Comparison of ENCODE assay signal across 8 cellular contexts in genomic region chr6:33577106-33577535, GRCh38. TPM values are rescaled to one million over a fixed set of nuclear protein-coding genes. Genes with fewer than 3 reads are reported as not detected.
DNase-seq lines count a peak whose midpoint lies in the region; ATAC-seq, FAIRE-seq and TF ChIP-seq lines count a peak whose summit lies in the region.

No MANE protein-coding gene starts in this region.

- POLR2A ChIA-PET in CD4-positive, alpha-beta T cell (lab: Charles Lee), result no interaction called here
- POLR2A ChIA-PET in K562 (lab: Yijun Ruan, JAX), result interaction anchor here (0.8 kb wide), 1 partner anchor 34 kb away, joined by 3 read pairs; no protein-coding TSS in a partner anchor

- no peak for TF ChIP-seq POLR2A in K562 (conservative IDR thresholded peaks at IDR 0.05)

- H3K4me3 ChIP-seq in K562 (no peak overlapping the region), muscle layer of duodenum (ENCODE audit: low read depth in 1 of 2, low read length in 2 of 2) (no peak overlapping the region)

- H3K9ac ChIP-seq in K562 (ENCODE audit: insufficient read depth in 1 of 2, low read depth in 2 of 2, low read length in 2 of 2), result peak overlapping the region in 1 of 2 experiments; percentile 80; a peak in 2 of 4 replicates

- H3K27me3 Mint-ChIP-seq in CD4-positive, alpha-beta T cell, result no peaks in the 10 kb centered on the region

- peaks cover 3% of the 10 kb centered on the region for H3K9me1 ChIP-seq in K562 (ENCODE audit: control insufficient read depth, insufficient read depth, low read length)

- WGBS in K562 (ENCODE audit: insufficient coverage, low coverage, missing lambda C conversion rate), result 69% methylated on average over 9 of the region's 9 CpGs

- H3K4me2 ChIP-seq in K562 (ENCODE audit: insufficient read depth, low read length), result no peak overlapping the region

- in situ Hi-C loops in K562 (cut with MboI), result no loop called here

- H3K27me3 ChIP-seq in CD4-positive, alpha-beta T cell (ENCODE audit: control insufficient read depth, insufficient read depth, low read length), result no peaks in the 10 kb centered on the region
- no peaks in the 10 kb centered on the region for H3K27me3 ChIP-seq in K562 (ENCODE audit: control insufficient read depth in 2 of 2, insufficient read depth in 2 of 2, low read length in 2 of 2)
- no peaks in the 10 kb centered on the region for H3K27me3 ChIP-seq in muscle layer of duodenum (ENCODE audit: low read depth, low read length)

- TF ChIP-seq RAD21 in K562 (CRISPR knock-in tag; conservative IDR thresholded peaks at IDR 0.05 in 1 of 2, IDR thresholded peaks at IDR 0.05 in 1 of 2), result no peak

- peak overlapping the region; percentile 97 for H3K27ac Mint-ChIP-seq in CD4-positive, alpha-beta T cell

- no peak for DNase-seq in CD4-positive, alpha-beta T cell
- peak; percentile 92 for DNase-seq in NCI-H226
- DNase-seq in K562 (ENCODE audit: extremely low read depth in 1 of 4, low spot score in 3 of 4), result peak in 2 of 4 experiments; percentile 46 to 58
- no peak for DNase-seq in NCI-H345 (lab: John Stamatoyannopoulos, UW)
- DNase-seq in GF-D8 (lab: John Stamatoyannopoulos, UW), result no peak
- no peak for DNase-seq in D341Med (ENCODE audit: low spot score)

- no peaks in the 10 kb centered on the region; the same call in 1 of the 2 replicates for H4K20me1 ChIP-seq in K562 (replicated peaks; ENCODE audit: control insufficient read depth, insufficient read depth, low read length)

- H3K9me3 ChIP-seq in CD4-positive, alpha-beta T cell (ENCODE audit: control insufficient read depth, low read length), result no peaks in the 10 kb centered on the region
- no peaks in the 10 kb centered on the region for H3K9me3 ChIP-seq in K562 (replicated peaks; ENCODE audit: control insufficient read depth, insufficient read depth, low read depth, low read length)
- H3K9me3 ChIP-seq in muscle layer of duodenum (ENCODE audit: control insufficient read depth in 1 of 2, low read length in 2 of 2), result no peaks in the 10 kb centered on the region

- H3K27ac ChIP-seq in CD4-positive, alpha-beta T cell (ENCODE audit: low read depth, low read length), result peak overlapping the region; percentile 82
- H3K27ac ChIP-seq in K562 (ENCODE audit: extremely low read depth, low read depth, low read length) (no peak overlapping the region; the same call in 2 of the 3 replicates), muscle layer of duodenum (ENCODE audit: low read length) (peak overlapping the region; percentile 96)

- H3K36me3 Mint-ChIP-seq in CD4-positive, alpha-beta T cell (ENCODE audit: low read depth), result peaks cover 65% of the 10 kb centered on the region

- H3K36me3 ChIP-seq in K562 (ENCODE audit: control insufficient read depth, insufficient read depth, low read length) (peaks cover 49% of the 10 kb centered on the region; the same call in 2 of the 3 replicates), muscle layer of duodenum (ENCODE audit: control insufficient read depth in 1 of 2, insufficient read depth in 2 of 2, low read length in 2 of 2) (peaks cover 17 to 34% of the 10 kb centered on the region in 2 donors)

- TF ChIP-seq CTCF in CD4-positive, alpha-beta T cell (IDR thresholded peaks at IDR 0.05), result no peak
- TF ChIP-seq CTCF in K562 (IDR thresholded peaks at IDR 0.05 in 2 of 3, conservative IDR thresholded peaks at IDR 0.05 in 1 of 3; ENCODE audit: insufficient read depth in 2 of 3, low read depth in 1 of 3, low read length in 3 of 3), result no peak

- CTCF ChIA-PET in CD4-positive, alpha-beta T cell (lab: Charles Lee), result no interaction called here
- CTCF ChIA-PET in K562 (lab: Yijun Ruan, JAX; ENCODE audit: low intra/inter-chr PET ratio), result no interaction called here

- no TSS peak for BruUV-seq in K562 (replicated peaks; lab: Mats Ljungman, UMichigan)

- no peak for ATAC-seq in CD4-positive, alpha-beta T cell (ENCODE audit: poor library complexity)
- ATAC-seq in K562, result no peak
- ATAC-seq in GM19467 (IDR thresholded peaks at IDR 0.05; ENCODE audit: unreplicated experiment), result no peak

- H3K4me3 Mint-ChIP-seq in CD4-positive, alpha-beta T cell, result peak overlapping the region; percentile 96

- TF ChIP-seq EP300 in K562 (IDR thresholded peaks at IDR 0.05; ENCODE audit: low read length), result no peak

- intact Hi-C loops in CD4-positive, alpha-beta T cell (cut with DNase I, micrococcal nuclease), result loop anchor here in 1 of 2 experiments (5.0 to 10.0 kb wide), 2 partner anchors 145 to 302 kb away; partner anchors contain the start of genes B3GALT4, RPS18 and VPS52
- intact Hi-C loops in K562 (cut with micrococcal nuclease), result loop anchor here (10.0 kb wide), 1 partner anchor 302 kb away; the partner anchor contains the start of genes B3GALT4, RPS18 and VPS52

- H3K9me3 Mint-ChIP-seq in CD4-positive, alpha-beta T cell, result no peaks in the 10 kb centered on the region

- peaks cover 28% of the 10 kb centered on the region for H3K79me2 ChIP-seq in K562 (ENCODE audit: control insufficient read depth, insufficient read depth, low read length)

- FAIRE-seq in K562 (lab: Jason Lieb, UNC), result no peak

- H3K4me1 ChIP-seq in K562 (replicated peaks in 1 of 2; ENCODE audit: control insufficient read depth in 2 of 2, insufficient read depth in 2 of 2, low read length in 2 of 2), result peaks cover 10 to 38% of the 10 kb centered on the region in 2 experiments; a peak in 4 of 5 replicates
- H3K4me1 ChIP-seq in muscle layer of duodenum (ENCODE audit: control insufficient read depth in 1 of 2, insufficient read depth in 2 of 2, low read length in 2 of 2), result peaks cover 0 to 17% of the 10 kb centered on the region in 2 donors

- H3K4me1 Mint-ChIP-seq in CD4-positive, alpha-beta T cell (ENCODE audit: low read depth), result peaks cover 36% of the 10 kb centered on the region

- H2AFZ ChIP-seq in K562 (ENCODE audit: low read depth, low read length), result no peak overlapping the region

TF ChIP-seq in K562, 482 proteins besides CTCF, POLR2A, EP300 and RAD21 (continues in another document):
- 0 out of 2 replicates have a peak, but pooled peaks have one; percentile 9 for TF ChIP-seq SPI1 (IDR thresholded peaks at IDR 0.05; ENCODE audit: borderline replicate concordance, low read depth, low read length)
- no peak for TF ChIP-seq ZNF217 (CRISPR knock-in tag; IDR thresholded peaks at IDR 0.05)
- TF ChIP-seq TFE3 (CRISPR knock-in tag; IDR thresholded peaks at IDR 0.05), result no peak
- TF ChIP-seq ZNF146 (CRISPR knock-in tag; IDR thresholded peaks at IDR 0.05; ENCODE audit: unreplicated experiment), result no peak
- TF ChIP-seq ZEB2 (IDR thresholded peaks at IDR 0.05), result no peak
- no peak for TF ChIP-seq JUNB (CRISPR knock-in tag; conservative IDR thresholded peaks at IDR 0.05)
- peak; percentile 33; the same call in 1 of the 2 replicates for TF ChIP-seq ZFX (CRISPR knock-in tag; IDR thresholded peaks at IDR 0.05)

RNA-seq across cellular contexts. Expression of gene BAK1, which starts 3.0 kb away (rescaled TPM):
- total RNA-seq in CD4-positive, alpha-beta T cell, result 10 to 100 TPM; 38.3 to 40.8 TPM
- total RNA-seq in K562 (2011; cell fraction: chromatin; rRNA removed; ENCODE audit: low replicate concordance), result 5.4 and 22.3 TPM in 2 replicates
- 18.4 and 20.8 TPM in 2 replicates for total RNA-seq in K562 (2011; cell fraction: nucleolus; rRNA removed)
- 18.6 and 21.4 TPM in 2 replicates for total RNA-seq in K562 (2011; cell fraction: nucleoplasm; rRNA removed)
- total RNA-seq in K562 (2014; rRNA removed), result 11.5 and 14.8 TPM in 2 replicates
- total RNA-seq in K562 (2014; rRNA removed; fragmentation: Illumina TruSeq; extraction: Trizol), result 14.4 and 16.5 TPM in 2 replicates
- 24.6 and 26.0 TPM in 2 replicates for total RNA-seq in K562 (2015; rRNA removed; fragmentation: Illumina TruSeq; extraction: Trizol)
- 28.2 and 30.7 TPM in 2 replicates for total RNA-seq in K562 (2021)
- 18.9 and 22.7 TPM in 2 replicates for polyA plus RNA-seq in K562 (2011; rRNA removed)
- polyA plus RNA-seq in K562 (2011; cell fraction: cytosol; rRNA removed), result 27.6 and 36.1 TPM in 2 replicates
- 19.6 and 25.1 TPM in 2 replicates for polyA plus RNA-seq in K562 (2011; cell fraction: nucleus; rRNA removed)
- 23.7 and 26.4 TPM in 2 replicates for polyA plus RNA-seq in K562 (2012)
- polyA plus RNA-seq in K562 (2014; fragmentation: Illumina TruSeq; extraction: Trizol), result 23.7 and 28.2 TPM in 2 replicates
- 1 to 10 TPM; 5.4 to 9.7 TPM for polyA plus RNA-seq in K562 (2014; fragmentation: Nextera tagmentation; extraction: Ambion mirVana)
- polyA plus RNA-seq in K562 (2014; rRNA removed), result 24.1 and 26.2 TPM in 2 replicates
- polyA minus RNA-seq in K562 (2011; rRNA and poly(A)+ RNA removed), result 12.4 and 16.0 TPM in 2 replicates
- polyA minus RNA-seq in K562 (2011; cell fraction: cytosol; rRNA and poly(A)+ RNA removed), result 16.0 and 18.0 TPM in 2 replicates
- polyA minus RNA-seq in K562 (2011; cell fraction: nucleus; rRNA and poly(A)+ RNA removed), result 5.7 and 7.8 TPM in 2 replicates

RNA-seq across cellular contexts. Expression of gene ITPR3, which starts 44.0 kb away (rescaled TPM):
- 10 to 100 TPM; 44.5 to 45.5 TPM for total RNA-seq in CD4-positive, alpha-beta T cell
- total RNA-seq in K562 (2011; cell fraction: chromatin; rRNA removed; ENCODE audit: low replicate concordance), result 128 and 310 TPM in 2 replicates
- total RNA-seq in K562 (2011; cell fraction: nucleolus; rRNA removed), result 120 and 148 TPM in 2 replicates
- total RNA-seq in K562 (2011; cell fraction: nucleoplasm; rRNA removed), result 89.0 and 102 TPM in 2 replicates
- total RNA-seq in K562 (2014; rRNA removed) (13.2 and 17.2 TPM in 2 replicates), K562 (2014; rRNA removed; fragmentation: Illumina TruSeq; extraction: Trizol) (4.9 and 7.0 TPM in 2 replicates), K562 (2015; rRNA removed; fragmentation: Illumina TruSeq; extraction: Trizol) (7.0 and 7.7 TPM in 2 replicates), K562 (2021) (31.2 and 35.7 TPM in 2 replicates)
- polyA plus RNA-seq in K562 (2011; rRNA removed) (14.7 and 22.4 TPM in 2 replicates), K562 (2014; fragmentation: Illumina TruSeq; extraction: Trizol) (20.5 and 22.0 TPM in 2 replicates), K562 (2014; fragmentation: Nextera tagmentation; extraction: Ambion mirVana) (under 1 TPM; 0.39 to 0.73 TPM), K562 (2014; rRNA removed) (20.9 and 23.7 TPM in 2 replicates)
- 15.6 and 18.8 TPM in 2 replicates for polyA plus RNA-seq in K562 (2011; cell fraction: cytosol; rRNA removed)
- polyA plus RNA-seq in K562 (2011; cell fraction: nucleus; rRNA removed), result 187 and 251 TPM in 2 replicates
- polyA plus RNA-seq in K562 (2012), result 14.4 and 17.4 TPM in 2 replicates
- polyA minus RNA-seq in K562 (2011; rRNA and poly(A)+ RNA removed), result 18.8 and 19.6 TPM in 2 replicates
- polyA minus RNA-seq in K562 (2011; cell fraction: cytosol; rRNA and poly(A)+ RNA removed), result 19.1 and 27.6 TPM in 2 replicates
- polyA minus RNA-seq in K562 (2011; cell fraction: nucleus; rRNA and poly(A)+ RNA removed), result 48.7 and 51.2 TPM in 2 replicates
